2 cellular contexts compared by ENCODE assay signal in genomic region chr21:41805643-41806042, GRCh38.
TF ChIP-seq lines count a peak whose summit lies in the region.

No MANE protein-coding gene starts in this region.

TF ChIP-seq in K562, 482 proteins besides CTCF, POLR2A, EP300 and RAD21 (continued from another document):
- no peak for TF ChIP-seq CHD7 (IDR thresholded peaks at IDR 0.05; ENCODE audit: low read depth, low read length)
- no peak for TF ChIP-seq ZKSCAN1 (IDR thresholded peaks at IDR 0.05; ENCODE audit: low read depth, low read length)
- TF ChIP-seq HBP1 (CRISPR knock-in tag; IDR thresholded peaks at IDR 0.05), result peak; percentile 56; the same call in 1 of the 2 replicates
- TF ChIP-seq DACH1 (IDR thresholded peaks at IDR 0.05; ENCODE audit: partially characterized antibody), result peak; percentile 18
- TF ChIP-seq ZNF347 (CRISPR knock-in tag; IDR thresholded peaks at IDR 0.05; ENCODE audit: low read depth), result no peak
TF ChIP-seq in K562: peak in this region for 2.

TF ChIP-seq in WTC11, 78 proteins besides CTCF, POLR2A, EP300 and RAD21 (continued from another document):
- TF ChIP-seq ERG (CRISPR knock-in tag; IDR thresholded peaks at IDR 0.05), result no peak
- no peak for TF ChIP-seq ZNF512 (CRISPR knock-in tag; IDR thresholded peaks at IDR 0.05; ENCODE audit: borderline replicate concordance)
- TF ChIP-seq ZNF232 (CRISPR knock-in tag; IDR thresholded peaks at IDR 0.05), result no peak
- TF ChIP-seq NR1H2 (CRISPR knock-in tag; IDR thresholded peaks at IDR 0.05), result no peak
- TF ChIP-seq TEAD1 (CRISPR knock-in tag; IDR thresholded peaks at IDR 0.05), result no peak
- TF ChIP-seq STAT6 (CRISPR knock-in tag; conservative IDR thresholded peaks at IDR 0.05; ENCODE audit: low read depth), result no peak
- no peak for TF ChIP-seq IRF1 (CRISPR knock-in tag; IDR thresholded peaks at IDR 0.05)
- TF ChIP-seq SMAD3 (CRISPR knock-in tag; IDR thresholded peaks at IDR 0.05; ENCODE audit: borderline replicate concordance), result no peak
- TF ChIP-seq E2F5 (CRISPR knock-in tag; IDR thresholded peaks at IDR 0.05), result no peak
- TF ChIP-seq ZNF281 (CRISPR knock-in tag; IDR thresholded peaks at IDR 0.05), result no peak
